ENCODE assay signal across 1 cellular context in the genomic region with DNA sequence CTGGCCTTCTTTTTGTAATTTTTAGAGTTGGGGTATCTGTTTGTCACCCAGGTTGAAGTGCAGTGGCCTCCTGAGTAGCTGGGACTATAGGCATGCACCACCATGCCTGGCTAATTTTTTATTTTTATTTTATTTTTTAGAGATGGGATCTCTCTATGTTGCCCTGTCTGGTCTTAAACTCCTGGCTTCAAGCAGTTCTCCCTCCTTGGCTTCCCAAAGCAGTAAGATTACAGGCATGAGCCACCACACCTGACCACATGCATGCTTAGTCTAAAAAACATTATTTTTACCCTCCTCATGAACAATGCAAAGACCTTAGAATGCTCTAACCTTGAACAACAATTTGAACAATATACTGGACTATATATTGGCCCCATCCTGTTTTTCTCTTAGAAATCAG.
TF ChIP-seq lines count a peak whose summit lies in the region.

No MANE protein-coding gene starts in this region.

TF ChIP-seq in HEK293, 187 proteins besides CTCF, POLR2A, EP300 and RAD21 (continued from another document):
- no peak for TF ChIP-seq SP3 (tag by site-specific recombination; IDR thresholded peaks at IDR 0.05)
